ENCODE assay signal across 1 cellular context in genomic region chr20:1373614-1374013, GRCh38.
TF ChIP-seq lines count a peak whose summit lies in the region.

No MANE protein-coding gene starts in this region.

TF ChIP-seq in WTC11, 78 proteins besides CTCF, POLR2A, EP300 and RAD21 (continued from another document):
- TF ChIP-seq, protein P1, sequence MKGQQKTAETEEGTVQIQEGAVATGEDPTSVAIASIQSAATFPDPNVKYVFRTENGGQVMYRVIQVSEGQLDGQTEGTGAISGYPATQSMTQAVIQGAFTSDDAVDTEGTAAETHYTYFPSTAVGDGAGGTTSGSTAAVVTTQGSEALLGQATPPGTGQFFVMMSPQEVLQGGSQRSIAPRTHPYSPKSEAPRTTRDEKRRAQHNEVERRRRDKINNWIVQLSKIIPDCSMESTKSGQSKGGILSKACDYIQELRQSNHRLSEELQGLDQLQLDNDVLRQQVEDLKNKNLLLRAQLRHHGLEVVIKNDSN (CRISPR knock-in tag; IDR thresholded peaks at IDR 0.05) = no peak
- TF ChIP-seq ARID4B (CRISPR knock-in tag; IDR thresholded peaks at IDR 0.05; ENCODE audit: borderline replicate concordance) = no peak
- TF ChIP-seq ZSCAN18 (CRISPR knock-in tag; IDR thresholded peaks at IDR 0.05) = no peak
- no peak for TF ChIP-seq HMGA2 (CRISPR knock-in tag; IDR thresholded peaks at IDR 0.05)
- no peak for TF ChIP-seq AR (CRISPR knock-in tag; IDR thresholded peaks at IDR 0.05)
- TF ChIP-seq, protein P2, sequence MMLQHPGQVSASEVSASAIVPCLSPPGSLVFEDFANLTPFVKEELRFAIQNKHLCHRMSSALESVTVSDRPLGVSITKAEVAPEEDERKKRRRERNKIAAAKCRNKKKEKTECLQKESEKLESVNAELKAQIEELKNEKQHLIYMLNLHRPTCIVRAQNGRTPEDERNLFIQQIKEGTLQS (CRISPR knock-in tag; conservative IDR thresholded peaks at IDR 0.05) = no peak
- TF ChIP-seq ZNF671 (CRISPR knock-in tag; IDR thresholded peaks at IDR 0.05) = no peak
- TF ChIP-seq, protein P3, sequence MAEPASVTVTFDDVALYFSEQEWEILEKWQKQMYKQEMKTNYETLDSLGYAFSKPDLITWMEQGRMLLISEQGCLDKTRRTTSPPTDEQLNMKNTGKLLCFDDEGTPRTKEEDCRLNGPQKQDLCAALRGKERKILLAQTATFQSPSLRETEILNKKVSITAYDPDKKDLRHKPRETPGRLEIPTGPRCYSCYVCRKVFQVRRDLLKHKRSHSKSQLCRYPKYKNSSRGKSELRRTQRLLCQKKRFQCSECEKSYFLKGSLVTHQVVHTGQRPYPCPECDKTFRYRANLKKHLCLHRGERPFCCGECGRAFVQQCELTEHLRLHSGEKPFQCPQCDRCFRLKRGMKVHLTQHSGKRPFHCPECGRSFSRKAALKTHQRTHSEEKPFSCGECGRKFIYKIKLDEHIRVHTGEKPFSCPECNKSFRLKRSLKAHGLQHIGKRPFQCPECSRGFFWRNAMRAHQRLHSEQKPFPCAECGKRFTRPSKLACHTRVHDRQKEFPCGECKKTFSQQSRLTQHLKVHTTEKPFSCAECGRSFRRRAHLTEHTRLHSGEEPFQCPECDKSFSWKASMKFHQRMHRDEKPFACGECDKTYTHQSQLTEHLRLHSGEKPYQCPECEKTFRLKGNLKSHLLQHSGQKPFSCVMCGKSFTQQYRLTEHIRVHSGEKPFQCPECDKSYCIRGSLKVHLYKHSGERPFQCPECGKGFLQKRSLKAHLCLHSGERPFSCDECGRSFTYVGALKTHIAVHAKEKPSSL (CRISPR knock-in tag; conservative IDR thresholded peaks at IDR 0.05) = no peak
- TF ChIP-seq ZNF138 (CRISPR knock-in tag; conservative IDR thresholded peaks at IDR 0.05) = no peak
TF ChIP-seq in WTC11: peak in this region for 0.
